ENCODE assay signal across 8 cellular contexts in genomic region chr6:17703256-17703694, GRCh38. TPM values are rescaled to one million over a fixed set of nuclear protein-coding genes. Genes with fewer than 3 reads are reported as not detected.
DNase-seq lines count a peak whose midpoint lies in the region; ATAC-seq and TF ChIP-seq lines count a peak whose summit lies in the region.

No MANE protein-coding gene starts in this region.

- no peaks in the 10 kb centered on the region for H3K27me3 Mint-ChIP-seq in T-helper 2 cell treated with Interferon-gamma antibody and Interleukin-4, amounts not matched to agents 5 μg/mL and 100 μg/mL, for 36 hours (ENCODE audit: low read depth)

- H3K4me3 Mint-ChIP-seq in T-helper 2 cell treated with Interferon-gamma antibody and Interleukin-4, amounts not matched to agents 5 μg/mL and 100 μg/mL, for 36 hours: peak overlapping the region; percentile 86

- no peaks in the 10 kb centered on the region for H3K9me2 ChIP-seq in HCT116 (ENCODE audit: insufficient read depth)

- H3K27ac Mint-ChIP-seq in T-helper 2 cell treated with Interferon-gamma antibody and Interleukin-4, amounts not matched to agents 5 μg/mL and 100 μg/mL, for 36 hours: peak overlapping the region; percentile 91

- POLR2A ChIA-PET in HCT116 (lab: Charles Lee): no interaction called here

- no peak overlapping the region for H3K9ac ChIP-seq in HCT116 (ENCODE audit: low read length)

- RAD21 ChIA-PET in HCT116 (lab: Charles Lee; ENCODE audit: low non-redundant PET in 1 of 2, low total read pairs in 2 of 2, uncharacterized antibody in 2 of 2, unreplicated experiment in 2 of 2): interaction anchor here in 1 of 2 experiments (0.7 kb wide), 1 partner anchor 38 kb away, joined by 3 read pairs; no protein-coding TSS in a partner anchor

- DNase-seq in AG09309 (ENCODE audit: low read depth): peak; percentile 42
- no peak for DNase-seq in HCT116 (ENCODE audit: low read depth, low spot score)
- DNase-seq in T-helper 2 cell treated with Interferon-gamma antibody and Interleukin-4, amounts not matched to agents 5 μg/mL and 100 μg/mL, for 36 hours (ENCODE audit: low spot score): no peak
- peak; percentile 70 for DNase-seq in foreskin fibroblast
- peak; percentile 18 for DNase-seq in thoracic aorta (ENCODE audit: low spot score)
- DNase-seq in NCI-H526 (lab: John Stamatoyannopoulos, UW): no peak

- no peak for TF ChIP-seq POLR2A in HCT116 (IDR thresholded peaks at IDR 0.05; ENCODE audit: borderline replicate concordance, extremely low read depth, insufficient read depth, insufficient read length)

- H3K27me3 ChIP-seq in HCT116 (ENCODE audit: insufficient read depth, low read length): no peaks in the 10 kb centered on the region
- no peaks in the 10 kb centered on the region for H3K27me3 ChIP-seq in thoracic aorta (replicated peaks; ENCODE audit: insufficient read depth)

- H3K4me1 ChIP-seq in HCT116 (ENCODE audit: control insufficient read depth in 1 of 2, insufficient read depth in 2 of 2, low read length in 2 of 2): peaks cover 33 to 42% of the 10 kb centered on the region in 2 experiments
- peaks cover 27 to 52% of the 10 kb centered on the region in 2 donors for H3K4me1 ChIP-seq in thoracic aorta (ENCODE audit: control insufficient read depth in 1 of 2, low read depth in 2 of 2)

- peaks cover 37% of the 10 kb centered on the region for H3K4me1 Mint-ChIP-seq in T-helper 2 cell treated with Interferon-gamma antibody and Interleukin-4, amounts not matched to agents 5 μg/mL and 100 μg/mL, for 36 hours (ENCODE audit: low read depth)

- no peak for TF ChIP-seq CTCF in AG09309 (IDR thresholded peaks at IDR 0.05; ENCODE audit: control insufficient read depth, insufficient read depth, low read depth, low read length, missing control alignments)
- TF ChIP-seq CTCF in HCT116 (IDR thresholded peaks at IDR 0.05 in 2 of 3, conservative IDR thresholded peaks at IDR 0.05 in 1 of 3; ENCODE audit: borderline replicate concordance in 1 of 3, insufficient read depth in 1 of 3, low read depth in 2 of 3, low read length in 2 of 3): no peak
- TF ChIP-seq CTCF in foreskin fibroblast (IDR thresholded peaks at IDR 0.05; ENCODE audit: low read depth, low read length): no peak
- no peak for TF ChIP-seq CTCF in thoracic aorta (IDR thresholded peaks at IDR 0.05)

- H3K4me2 ChIP-seq in HCT116 (ENCODE audit: low read length): peak overlapping the region; percentile 72

- H3K9me3 Mint-ChIP-seq in T-helper 2 cell treated with Interferon-gamma antibody and Interleukin-4, amounts not matched to agents 5 μg/mL and 100 μg/mL, for 36 hours: no peaks in the 10 kb centered on the region

- CTCF ChIA-PET in HCT116 (lab: Charles Lee): interaction anchor here (3.0 kb wide), 1 partner anchor 11 kb away, joined by 14 read pairs; no protein-coding TSS in a partner anchor

- H2AFZ ChIP-seq in HCT116 (ENCODE audit: low read depth, low read length, poor library complexity, severe bottlenecking): no peak overlapping the region

- intact Hi-C loops in HCT116 (cut with micrococcal nuclease): no loop called here

- ATAC-seq in HCT116 (no peak), thoracic aorta (ENCODE audit: insufficient number of reproducible peaks, low FRiP score, low read depth) (no peak), GM19035 (IDR thresholded peaks at IDR 0.05; ENCODE audit: unreplicated experiment) (no peak), GM19023 (IDR thresholded peaks at IDR 0.05; ENCODE audit: unreplicated experiment) (no peak)

- H3K9me3 ChIP-seq in HCT116 (ENCODE audit: control insufficient read depth in 1 of 2, insufficient read depth in 1 of 2, low read depth in 1 of 2, low read length in 2 of 2) (no peaks in the 10 kb centered on the region), thoracic aorta (no peaks in the 10 kb centered on the region)

- TF ChIP-seq RAD21 in HCT116 (IDR thresholded peaks at IDR 0.05; ENCODE audit: low read depth): no peak

- peaks cover 85% of the 10 kb centered on the region for H3K79me2 ChIP-seq in HCT116 (ENCODE audit: insufficient read depth, low read length)

- H3K4me3 ChIP-seq in AG09309 (ENCODE audit: control insufficient read depth, low read depth, low read length) (no peak overlapping the region), HCT116 (replicated peaks in 1 of 2; ENCODE audit: low read depth in 1 of 2, low read length in 2 of 2) (no peak overlapping the region), foreskin fibroblast (ENCODE audit: low read depth in 1 of 2, low read length in 2 of 2) (no peak overlapping the region), thoracic aorta (no peak overlapping the region)

- H3K27ac ChIP-seq in HCT116 (ENCODE audit: low read depth, low read length) (peak overlapping the region; percentile 22; the same call in 1 of the 2 replicates), thoracic aorta (peak overlapping the region; percentile 33 to 100)

- peaks cover 30% of the 10 kb centered on the region for H3K36me3 Mint-ChIP-seq in T-helper 2 cell treated with Interferon-gamma antibody and Interleukin-4, amounts not matched to agents 5 μg/mL and 100 μg/mL, for 36 hours (ENCODE audit: low read depth)

- H3K36me3 ChIP-seq in HCT116 (ENCODE audit: control insufficient read depth in 1 of 2, insufficient read depth in 2 of 2, low read length in 2 of 2) (no peaks in the 10 kb centered on the region), thoracic aorta (no peaks in the 10 kb centered on the region)

- BruUV-seq in HCT116 (replicated peaks; lab: Mats Ljungman, UMichigan): no TSS peak

- peaks cover 9% of the 10 kb centered on the region; the same call in 1 of the 2 replicates for H4K20me1 ChIP-seq in HCT116 (ENCODE audit: insufficient read depth)

TF ChIP-seq in HCT116, 20 proteins besides CTCF, POLR2A, EP300 and RAD21:
- no peak for TF ChIP-seq ELF1 (IDR thresholded peaks at IDR 0.05; ENCODE audit: borderline replicate concordance, low read depth)
- TF ChIP-seq POLR2AphosphoS5 (IDR thresholded peaks at IDR 0.05; ENCODE audit: low read depth, low read length): no peak
- no peak for TF ChIP-seq SP1 (IDR thresholded peaks at IDR 0.05; ENCODE audit: low read depth)
- TF ChIP-seq EGR1 (IDR thresholded peaks at IDR 0.05; ENCODE audit: low read depth): no peak
- no peak for TF ChIP-seq REST (IDR thresholded peaks at IDR 0.05; ENCODE audit: low read depth)
- no peak for TF ChIP-seq SIN3A (IDR thresholded peaks at IDR 0.05; ENCODE audit: low read depth)
- TF ChIP-seq, protein P1, sequence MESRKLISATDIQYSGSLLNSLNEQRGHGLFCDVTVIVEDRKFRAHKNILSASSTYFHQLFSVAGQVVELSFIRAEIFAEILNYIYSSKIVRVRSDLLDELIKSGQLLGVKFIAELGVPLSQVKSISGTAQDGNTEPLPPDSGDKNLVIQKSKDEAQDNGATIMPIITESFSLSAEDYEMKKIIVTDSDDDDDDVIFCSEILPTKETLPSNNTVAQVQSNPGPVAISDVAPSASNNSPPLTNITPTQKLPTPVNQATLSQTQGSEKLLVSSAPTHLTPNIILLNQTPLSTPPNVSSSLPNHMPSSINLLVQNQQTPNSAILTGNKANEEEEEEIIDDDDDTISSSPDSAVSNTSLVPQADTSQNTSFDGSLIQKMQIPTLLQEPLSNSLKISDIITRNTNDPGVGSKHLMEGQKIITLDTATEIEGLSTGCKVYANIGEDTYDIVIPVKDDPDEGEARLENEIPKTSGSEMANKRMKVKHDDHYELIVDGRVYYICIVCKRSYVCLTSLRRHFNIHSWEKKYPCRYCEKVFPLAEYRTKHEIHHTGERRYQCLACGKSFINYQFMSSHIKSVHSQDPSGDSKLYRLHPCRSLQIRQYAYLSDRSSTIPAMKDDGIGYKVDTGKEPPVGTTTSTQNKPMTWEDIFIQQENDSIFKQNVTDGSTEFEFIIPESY (IDR thresholded peaks at IDR 0.05; ENCODE audit: extremely low read depth, insufficient replicate concordance, low read length): no peak
- TF ChIP-seq ZNF274 (IDR thresholded peaks at IDR 0.05; ENCODE audit: low read depth, low read length): no peak
- TF ChIP-seq FOSL1 (IDR thresholded peaks at IDR 0.05; ENCODE audit: low read depth): no peak

RNA-seq across cellular contexts. Expression of gene NUP153, which starts 3.5 kb away (rescaled TPM):
- total RNA-seq in HCT116 (2021; ENCODE audit: unreplicated experiment) (51.6 TPM), thoracic aorta (10 to 100 TPM; 31.5 to 44.6 TPM)
- 14.7 and 18.5 TPM in 2 replicates for polyA plus RNA-seq in HCT116 (2012)

Comparison
In these comparisons a context has a peak if more than half of its experiments do, and no peak if none do; other contexts are left out.
1. DNase-seq: peak in AG09309 (single experiment), foreskin fibroblast (2 of 2) and thoracic aorta (single experiment); none in HCT116 (single experiment), T-helper 2 cell treated with Interferon-gamma antibody and Interleukin-4, amounts not matched to agents 5 μg/mL and 100 μg/mL, for 36 hours (single experiment) and NCI-H526 (0 of 2).